ENCODE assay signal across 15 cellular contexts in genomic region chr2:61161888-61162287, GRCh38. TPM values are rescaled to one million over a fixed set of nuclear protein-coding genes. Genes with fewer than 3 reads are reported as not detected.
DNase-seq lines count a peak whose midpoint lies in the region; ATAC-seq, FAIRE-seq and TF ChIP-seq lines count a peak whose summit lies in the region.
"Had no signal": no experiment of that assay in that cellular context is flagged by ENCODE, and none has a peak within 500 bp of the region (broad histone marks: within the 10 kb centered on the region; RNA-seq: fewer than 3 reads in every experiment).

C2orf74 (plus strand) TSS chr2:61162188; CDS start chr2:61162515, 327 bp downstream.

- H3K36me3 ChIP-seq in SK-N-SH (replicated peaks in 1 of 2; ENCODE audit: control insufficient read depth in 1 of 2, insufficient read depth in 2 of 2, low read length in 1 of 2) = peaks cover 23 to 50% of the 10 kb centered on the region in 2 experiments
- H3K36me3 ChIP-seq in keratinocyte (ENCODE audit: control insufficient read depth in 2 of 2, extremely low read depth in 1 of 2, insufficient read depth in 2 of 2, low read length in 2 of 2) = peaks cover 5 to 16% of the 10 kb centered on the region in 2 experiments
- H3K36me3 ChIP-seq in testis (ENCODE audit: low read depth, missing control alignments) = no peaks in the 10 kb centered on the region

- H3K27me3 Mint-ChIP-seq in MCF 10A (ENCODE audit: insufficient read depth, unreplicated experiment) = no peaks in the 10 kb centered on the region
- H3K27me3 Mint-ChIP-seq: natural killer cell treated with Interleukin-12 subunit alpha and Interleukin-12 subunit beta and Interleukin-15 and Interleukin-18, amount 100 ng/mL, for 72 hours had no signal

- dilution Hi-C loops in keratinocyte (cut with MboI; ENCODE audit: extremely low pct_ligation_motif_present, low sequenced_read_pairs) = no loop called here

- H3K4me1 Mint-ChIP-seq in MCF 10A (ENCODE audit: insufficient read depth, unreplicated experiment) = no peaks in the 10 kb centered on the region

- H3K9me2 ChIP-seq in SK-N-SH = no peaks in the 10 kb centered on the region

- intact Hi-C loops in MCF 10A (cut with micrococcal nuclease) (no loop called here), testis (cut with DNase I; ENCODE audit: low total_unique reads) (no loop called here)

- DNase-seq in SK-N-SH (no peak), MCF 10A (ENCODE audit: unreplicated experiment) (no peak), keratinocyte (ENCODE audit: low read depth, low spot score) (no peak), testis (no peak), HEK293T (ENCODE audit: extremely low spot score) (no peak), DMS153 (lab: John Stamatoyannopoulos, UW) (no peak), iPS-NIHi11 (ENCODE audit: low spot score) (no peak)
- DNase-seq: activated CD4-positive, CD25-positive, alpha-beta regulatory T cell treated with anti-CD3 and anti-CD28 coated beads, Interleukin-2, amount 50 U/mL, for 72 hours; activated naive CD4-positive, alpha-beta T cell treated with Interleukin-2 at 50 U/mL for 16 hours; effector memory CD4-positive, alpha-beta T cell; NCI-H526 treated with DMSO at 0.1 percent for 48 hours had no signal

- CTCF ChIA-PET in SK-N-SH (lab: Yijun Ruan, JAX) (interaction anchor here (1.2 to 1.3 kb wide), 2 partner anchors 27 to 40 kb away, joined by 3 read pairs; no protein-coding TSS in a partner anchor), MCF 10A (lab: Yijun Ruan, JAX) (no interaction called here), HEK293T (lab: Yijun Ruan, JAX) (no interaction called here)

- H3K27me3 ChIP-seq in SK-N-SH (ENCODE audit: insufficient read depth) = no peaks in the 10 kb centered on the region
- no peaks in the 10 kb centered on the region for H3K27me3 ChIP-seq in keratinocyte (ENCODE audit: control insufficient read depth, extremely low read depth, insufficient read depth, low read length)
- H3K27me3 ChIP-seq in testis = no peaks in the 10 kb centered on the region

- H3K4me3 Mint-ChIP-seq in MCF 10A (ENCODE audit: unreplicated experiment) = no peak within 1 kb of the TSS
- H3K4me3 Mint-ChIP-seq: natural killer cell treated with Interleukin-12 subunit alpha and Interleukin-12 subunit beta and Interleukin-15 and Interleukin-18, amount 100 ng/mL, for 72 hours had no signal

- H3K4me2 ChIP-seq in SK-N-SH = no peak within 1 kb of the TSS
- no peak within 1 kb of the TSS for H3K4me2 ChIP-seq in keratinocyte (ENCODE audit: control insufficient read depth, extremely low read depth, insufficient read depth, low read depth, low read length)

- H3K27ac Mint-ChIP-seq in MCF 10A (ENCODE audit: low read depth, unreplicated experiment) = no peak within 1 kb of the TSS
- H3K27ac Mint-ChIP-seq: natural killer cell treated with Interleukin-12 subunit alpha and Interleukin-12 subunit beta and Interleukin-15 and Interleukin-18, amount 100 ng/mL, for 72 hours had no signal

- H3K9ac ChIP-seq in SK-N-SH (no peak within 1 kb of the TSS), keratinocyte (ENCODE audit: control insufficient read depth, extremely low read depth, insufficient read depth, low read length) (no peak within 1 kb of the TSS)

- H3K79me2 ChIP-seq in SK-N-SH (ENCODE audit: insufficient read depth) = no peaks in the 10 kb centered on the region
- H3K79me2 ChIP-seq in keratinocyte (ENCODE audit: control insufficient read depth, insufficient read depth, low read length) = no peaks in the 10 kb centered on the region

- 91% methylated on average over 5 of the region's 5 CpGs for WGBS in SK-N-SH (ENCODE audit: low lambda C conversion rate)
- WGBS in testis, 2 donors = 88 to 92% methylated on average over 5 of the region's 5 CpGs

- H3K4me3 ChIP-seq in SK-N-SH (ENCODE audit: low read depth in 2 of 2, low read length in 1 of 2) (no peak within 1 kb of the TSS), keratinocyte (ENCODE audit: control insufficient read depth in 2 of 3, extremely low read depth in 1 of 3, insufficient read depth in 2 of 3, low read depth in 1 of 3, low read length in 3 of 3) (no peak within 1 kb of the TSS), testis (no peak within 1 kb of the TSS)
- H3K4me3 ChIP-seq: SK-N-MC had no signal

- ATAC-seq in SK-N-SH treated with all-trans-retinoic acid at 6 μM for 48 hours = no peak
- ATAC-seq: natural killer cell treated with Interleukin-12 subunit alpha and Interleukin-12 subunit beta and Interleukin-15 and Interleukin-18, amount 100 ng/mL, for 72 hours had no signal

- no peak for TF ChIP-seq RAD21 in SK-N-SH (IDR thresholded peaks at IDR 0.05; ENCODE audit: low read length)

- TF ChIP-seq CTCF in SK-N-SH (IDR thresholded peaks at IDR 0.05) = no peak
- no peak for TF ChIP-seq CTCF in MCF 10A (IDR thresholded peaks at IDR 0.05; ENCODE audit: unreplicated experiment)
- TF ChIP-seq CTCF in keratinocyte (optimal IDR thresholded peaks at IDR 0.05 in 1 of 3, IDR thresholded peaks at IDR 0.05 in 1 of 3, conservative IDR thresholded peaks at IDR 0.05 in 1 of 3; ENCODE audit: extremely low read depth in 1 of 3, insufficient read depth in 2 of 3, low read length in 3 of 3) = no peak
- TF ChIP-seq CTCF in testis (IDR thresholded peaks at IDR 0.05) = no peak

- H3K36me3 Mint-ChIP-seq in MCF 10A (ENCODE audit: insufficient read depth, unreplicated experiment) = peaks cover 67% of the 10 kb centered on the region

- H4K20me1 ChIP-seq in SK-N-SH (ENCODE audit: insufficient read depth) (no peaks in the 10 kb centered on the region), keratinocyte (ENCODE audit: control insufficient read depth, extremely low read depth, insufficient read depth, low read length) (no peaks in the 10 kb centered on the region)

- POLR2A ChIA-PET in SK-N-SH (lab: Yijun Ruan, JAX) (no interaction called here), MCF 10A (lab: Yijun Ruan, JAX) (interaction anchor here (0.6 to 1.3 kb wide), 4 partner anchors 9 to 97 kb away, joined by 3 to 5 read pairs (median 3); no protein-coding TSS in a partner anchor), HEK293T (lab: Yijun Ruan, JAX) (interaction anchor here (0.7 kb wide), 1 partner anchor 15 kb away, joined by 3 read pairs; no protein-coding TSS in a partner anchor)

- H3K9me3 ChIP-seq in SK-N-SH = no peaks in the 10 kb centered on the region
- no peaks in the 10 kb centered on the region for H3K9me3 ChIP-seq in keratinocyte (ENCODE audit: control insufficient read depth, low read depth, low read length)
- H3K9me3 ChIP-seq in testis = no peaks in the 10 kb centered on the region

- TF ChIP-seq EP300 in SK-N-SH (IDR thresholded peaks at IDR 0.05; ENCODE audit: borderline replicate concordance in 1 of 2, low read depth in 1 of 2, low read length in 1 of 2) = no peak

- H3K27ac ChIP-seq in SK-N-SH (ENCODE audit: low read depth in 2 of 2, low read length in 1 of 2) = no peak within 1 kb of the TSS
- no peak within 1 kb of the TSS for H3K27ac ChIP-seq in keratinocyte (ENCODE audit: control insufficient read depth, insufficient read depth, low read length)
- H3K27ac ChIP-seq in testis = no peak within 1 kb of the TSS
- H3K27ac ChIP-seq: 22Rv1, SK-N-MC had no signal

- H3K9me3 Mint-ChIP-seq in MCF 10A (ENCODE audit: unreplicated experiment) = no peaks in the 10 kb centered on the region
- H3K9me3 Mint-ChIP-seq: natural killer cell treated with Interleukin-12 subunit alpha and Interleukin-12 subunit beta and Interleukin-15 and Interleukin-18, amount 100 ng/mL, for 72 hours had no signal

- no TSS peak for BruUV-seq in MCF 10A (replicated peaks; lab: Mats Ljungman, UMichigan)

- FAIRE-seq in keratinocyte (lab: Jason Lieb, UNC) = no peak

- H2AFZ ChIP-seq in SK-N-SH (ENCODE audit: low read depth) = no peak within 1 kb of the TSS
- H2AFZ ChIP-seq in keratinocyte (ENCODE audit: control insufficient read depth, low read length) = no peak within 1 kb of the TSS

- no peaks in the 10 kb centered on the region for H3K9me1 ChIP-seq in keratinocyte (ENCODE audit: control insufficient read depth, extremely low read depth, insufficient read depth, low read length)

- H3K4me1 ChIP-seq in SK-N-SH (ENCODE audit: control insufficient read depth in 1 of 2, insufficient read depth in 2 of 2, low read depth in 1 of 2, low read length in 1 of 2) = no peaks in the 10 kb centered on the region
- H3K4me1 ChIP-seq in keratinocyte (ENCODE audit: control insufficient read depth, extremely low read depth, insufficient read depth, low read length) = no peaks in the 10 kb centered on the region
- no peaks in the 10 kb centered on the region for H3K4me1 ChIP-seq in testis

- no peaks in the 10 kb centered on the region for H3F3A ChIP-seq in SK-N-SH (replicated peaks; ENCODE audit: insufficient read depth)

- no peak for TF ChIP-seq POLR2A in testis (IDR thresholded peaks at IDR 0.05)

TF ChIP-seq in SK-N-SH, 30 proteins besides CTCF, POLR2A, EP300 and RAD21 (continues in another document):
- no peak for TF ChIP-seq NRF1 (IDR thresholded peaks at IDR 0.05; ENCODE audit: low read depth, low read length)

TF ChIP-seq in SK-N-SH treated with all-trans-retinoic acid at 6 μM for 48 hours, 23 proteins besides CTCF, POLR2A, EP300 and RAD21 (continues in another document):
- TF ChIP-seq RARB (CRISPR knock-in tag; IDR thresholded peaks at IDR 0.05) = no peak
- TF ChIP-seq ZC3H10 (CRISPR knock-in tag; IDR thresholded peaks at IDR 0.05) = no peak

TF ChIP-seq in HEK293T, 16 proteins besides CTCF, POLR2A, EP300 and RAD21 (continues in another document):
- TF ChIP-seq CTBP1 (IDR thresholded peaks at IDR 0.05; ENCODE audit: borderline replicate concordance) (no peak), ELF4 (IDR thresholded peaks at IDR 0.05) (no peak), ZNF384 (IDR thresholded peaks at IDR 0.05) (no peak), TARDBP (IDR thresholded peaks at IDR 0.05) (no peak), FOXM1 (IDR thresholded peaks at IDR 0.05; ENCODE audit: borderline replicate concordance) (no peak), FOXK2 (IDR thresholded peaks at IDR 0.05) (no peak), SP1 (IDR thresholded peaks at IDR 0.05) (no peak), ARNT (IDR thresholded peaks at IDR 0.05) (no peak), SUZ12 (IDR thresholded peaks at IDR 0.05) (no peak), LEF1 (IDR thresholded peaks at IDR 0.05; ENCODE audit: borderline replicate concordance) (no peak), L3MBTL2 (conservative IDR thresholded peaks at IDR 0.05) (no peak)

RNA-seq across cellular contexts. Expression of gene C2orf74, which starts in this region (rescaled TPM):
- polyA plus RNA-seq in SK-N-SH (2012; rRNA removed) = 24.1 and 26.3 TPM in 2 replicates
- polyA plus RNA-seq in SK-N-SH (2012; cell fraction: cytosol; rRNA removed) = 33.9 and 51.3 TPM in 2 replicates
- 6.5 and 9.2 TPM in 2 replicates for polyA plus RNA-seq in SK-N-SH (2012; cell fraction: nucleus; rRNA removed)
- total RNA-seq in MCF 10A (2022) = 24.8 and 29.7 TPM in 2 replicates
- 14.1 to 24.3 TPM (median 20.9 TPM) in 3 replicates for polyA plus RNA-seq in keratinocyte
- 13.1 TPM for polyA plus RNA-seq in keratinocyte (2011; ENCODE audit: low read depth)
- polyA plus RNA-seq in keratinocyte (2011; cell fraction: cytosol; rRNA removed) = 22.9 and 25.1 TPM in 2 replicates
- 8.1 and 14.2 TPM in 2 replicates for polyA plus RNA-seq in keratinocyte (2011; cell fraction: nucleus; rRNA removed)
- polyA plus RNA-seq in keratinocyte (2012; ENCODE audit: low replicate concordance) = 12.3 and 23.5 TPM in 2 replicates
- polyA minus RNA-seq in keratinocyte = 2.3 to 7.5 TPM (median 2.7 TPM) in 3 replicates
- polyA minus RNA-seq in keratinocyte (2011; cell fraction: cytosol; rRNA and poly(A)+ RNA removed) = 10.0 TPM
- polyA minus RNA-seq in keratinocyte (2011; cell fraction: nucleus; rRNA and poly(A)+ RNA removed) = 0.74 and 1.6 TPM in 2 replicates
- total RNA-seq in testis = 10 to 100 TPM; 39.4 to 40.4 TPM
- 50.0 TPM for polyA plus RNA-seq in testis (ENCODE audit: insufficient read depth, low read depth, low replicate concordance)
